8 cellular contexts compared by ENCODE assay signal in genomic region chr10:17617031-17617911, GRCh38. TPM values are rescaled to one million over a fixed set of nuclear protein-coding genes. Genes with fewer than 3 reads are reported as not detected.
DNase-seq lines count a peak whose midpoint lies in the region; ATAC-seq, FAIRE-seq and TF ChIP-seq lines count a peak whose summit lies in the region.

A gene with protein sequence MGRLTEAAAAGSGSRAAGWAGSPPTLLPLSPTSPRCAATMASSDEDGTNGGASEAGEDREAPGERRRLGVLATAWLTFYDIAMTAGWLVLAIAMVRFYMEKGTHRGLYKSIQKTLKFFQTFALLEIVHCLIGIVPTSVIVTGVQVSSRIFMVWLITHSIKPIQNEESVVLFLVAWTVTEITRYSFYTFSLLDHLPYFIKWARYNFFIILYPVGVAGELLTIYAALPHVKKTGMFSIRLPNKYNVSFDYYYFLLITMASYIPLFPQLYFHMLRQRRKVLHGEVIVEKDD (minus strand): TSS chr10:17617374. CDS start chr10:17617339, 35 bp downstream.

- TF ChIP-seq POLR2A in H1 (IDR thresholded peaks at IDR 0.05; ENCODE audit: control extremely low read depth in 1 of 2, low read depth in 2 of 2, low read length in 2 of 2): peak in 1 of 2 experiments; percentile 67; a peak in 2 of 3 replicates

- H3K4me2 ChIP-seq in H1 (ENCODE audit: insufficient read depth in 1 of 2, low read depth in 2 of 2, low read length in 2 of 2) (peak within 1 kb of the TSS; percentile 73 to 95), mesenchymal stem cell (ENCODE audit: low read length, poor library complexity, severe bottlenecking) (peak within 1 kb of the TSS; percentile 83)

- H3K79me1 ChIP-seq in H1 (ENCODE audit: low read depth, low read length): no peaks in the 10 kb centered on the region
- peaks cover 11% of the 10 kb centered on the region for H3K79me1 ChIP-seq in mesenchymal stem cell (replicated peaks; ENCODE audit: low read length, poor library complexity, severe bottlenecking)

- peaks cover 6% of the 10 kb centered on the region for H3K23me2 ChIP-seq in H1 (ENCODE audit: low read depth, low read length)

- H3K27ac ChIP-seq in AG04450 (ENCODE audit: low read depth, low read length) (peak within 1 kb of the TSS; percentile 31), H1 (ENCODE audit: low read depth, low read length) (peak within 1 kb of the TSS; percentile 70; the same call in 1 of the 2 replicates), mesenchymal stem cell (ENCODE audit: low read length, poor library complexity, severe bottlenecking) (peak within 1 kb of the TSS; percentile 79)

- CTCF ChIA-PET in AG04450 (lab: Charles Lee): interaction anchor here (0.6 to 2.1 kb wide), 10 partner anchors 9 to 621 kb away, joined by 3 to 13 read pairs (median 3); no protein-coding TSS in a partner anchor
- CTCF ChIA-PET in H1 (lab: Charles Lee; ENCODE audit: partially characterized antibody): interaction anchor here (0.6 to 1.7 kb wide), 12 partner anchors 9 to 513 kb away, joined by 3 to 7 read pairs (median 3); no protein-coding TSS in a partner anchor

- ATAC-seq in GM18861 (IDR thresholded peaks at IDR 0.05; ENCODE audit: unreplicated experiment) (peak; percentile 47), HG03060 (IDR thresholded peaks at IDR 0.05; ENCODE audit: low read depth, unreplicated experiment) (peak; percentile 51)

- H3K4me1 ChIP-seq in H1 (replicated peaks in 1 of 4; ENCODE audit: control insufficient read depth in 3 of 4, insufficient read depth in 4 of 4, low read length in 3 of 4): no peaks in the 10 kb centered on the region
- peaks cover 4% of the 10 kb centered on the region for H3K4me1 ChIP-seq in mesenchymal stem cell (ENCODE audit: control insufficient read depth, insufficient read depth, low read depth, low read length)

- H2AFZ ChIP-seq in H1 (ENCODE audit: low read length) (peak within 1 kb of the TSS; percentile 97), mesenchymal stem cell (ENCODE audit: low read depth, low read length) (peak within 1 kb of the TSS; percentile 93)

- H4K8ac ChIP-seq in H1 (ENCODE audit: extremely low read depth, insufficient read depth, low read length) (peak within 1 kb of the TSS; percentile 96), mesenchymal stem cell (ENCODE audit: low read length) (peak within 1 kb of the TSS; percentile 87)

- H3K4ac ChIP-seq in H1 (replicated peaks; ENCODE audit: insufficient read length, low read depth, low read length): peak within 1 kb of the TSS; percentile 98
- H3K4ac ChIP-seq in mesenchymal stem cell (ENCODE audit: low read depth in 1 of 2, low read length in 2 of 2): peak within 1 kb of the TSS; percentile 41 to 46

- H2BK120ac ChIP-seq in H1 (replicated peaks; ENCODE audit: low read depth, low read length): peak within 1 kb of the TSS; percentile 28
- peak within 1 kb of the TSS; percentile 73 for H2BK120ac ChIP-seq in mesenchymal stem cell (ENCODE audit: low read depth, low read length)

- no peak within 1 kb of the TSS for H3K23ac ChIP-seq in H1 (ENCODE audit: insufficient read length)
- peak within 1 kb of the TSS in 1 of 2 experiments; percentile 10 for H3K23ac ChIP-seq in mesenchymal stem cell (ENCODE audit: low read length in 2 of 2)

- FAIRE-seq in H1 (lab: Jason Lieb, UNC): no peak

- H3K36me3 ChIP-seq in H1 (ENCODE audit: control insufficient read depth in 2 of 4, insufficient read depth in 4 of 4, low read length in 3 of 4) (peaks cover 0 to 3% (median 0%) of the 10 kb centered on the region in 4 experiments; a peak in 1 of 8 replicates), mesenchymal stem cell (ENCODE audit: control insufficient read depth in 1 of 2, insufficient read depth in 2 of 2, low read depth in 1 of 2, low read length in 2 of 2) (no peaks in the 10 kb centered on the region)

- no peak for TF ChIP-seq EP300 in H1 (IDR thresholded peaks at IDR 0.05; ENCODE audit: borderline replicate concordance in 1 of 2, low read depth in 2 of 2, low read length in 2 of 2)

- H3K14ac ChIP-seq in H1 (ENCODE audit: insufficient read length) (no peak within 1 kb of the TSS), mesenchymal stem cell (ENCODE audit: low read length in 2 of 2) (peak within 1 kb of the TSS in 1 of 2 experiments; percentile 76)

- H2BK20ac ChIP-seq in H1 (ENCODE audit: low read length): no peak within 1 kb of the TSS

- H3K4me3 ChIP-seq in AG04450 (ENCODE audit: low read depth, low read length) (peak within 1 kb of the TSS; percentile 79), H1 (ENCODE audit: extremely low read depth in 1 of 4, insufficient read depth in 2 of 4, low read depth in 3 of 4, low read length in 4 of 4) (peak within 1 kb of the TSS; percentile 63 to 89 (median 76)), mesenchymal stem cell (ENCODE audit: insufficient read depth in 1 of 2, low read depth in 1 of 2, low read length in 2 of 2) (peak within 1 kb of the TSS; percentile 81 to 92)

- POLR2A ChIA-PET in AG04450 (lab: Yijun Ruan, JAX) (interaction anchor here (0.9 to 2.3 kb wide), 3 partner anchors 26 to 56 kb away, joined by 3 to 30 read pairs (median 7); partner anchors contain the start of gene STAM), H1 (lab: Charles Lee; ENCODE audit: partially characterized antibody) (interaction anchor here (0.6 to 3.6 kb wide), 20 partner anchors 9 to 804 kb away, joined by 3 to 25 read pairs (median 3); partner anchors contain the start of gene STAM)

- peak; percentile 8 for DNase-seq in AG04450 (ENCODE audit: low read depth, low spot score)
- DNase-seq in NCI-H526 (lab: John Stamatoyannopoulos, UW): peak; percentile 32 to 83
- peak; percentile 8 to 13 for DNase-seq in activated CD8-positive, alpha-beta memory T cell treated with anti-CD3 and anti-CD28 coated beads for 1 hour (ENCODE audit: extremely low read depth in 1 of 2, low read depth in 1 of 2)
- peak; percentile 50 to 84 for DNase-seq in H1 (ENCODE audit: low read depth in 1 of 2, low spot score in 2 of 2)
- peak; percentile 79 for DNase-seq in mesenchymal stem cell
- DNase-seq in stimulated activated CD8-positive, alpha-beta memory T cell treated with anti-CD3 and anti-CD28 coated beads, Interleukin-15, amount 100 ng/mL, for 24 hours (ENCODE audit: low read depth): peak; percentile 19

- H2BK12ac ChIP-seq in H1 (ENCODE audit: low read depth, low read length) (peak within 1 kb of the TSS; percentile 90; the same call in 1 of the 2 replicates), mesenchymal stem cell (ENCODE audit: low read length in 2 of 2) (peak within 1 kb of the TSS in 1 of 2 experiments; percentile 54)

- H3K9ac ChIP-seq in H1 (replicated peaks in 1 of 4; ENCODE audit: extremely low read depth in 1 of 4, low read depth in 3 of 4, low read length in 3 of 4) (peak within 1 kb of the TSS; percentile 71 to 83 (median 74)), mesenchymal stem cell (ENCODE audit: low read length) (peak within 1 kb of the TSS; percentile 86)

- peak in 1 of 2 experiments; percentile 17; a peak in 1 of 4 replicates for TF ChIP-seq RAD21 in H1 (IDR thresholded peaks at IDR 0.05 in 1 of 2, conservative IDR thresholded peaks at IDR 0.05 in 1 of 2; ENCODE audit: low read depth in 2 of 2, low read length in 2 of 2)

- H3K56ac ChIP-seq in H1 (replicated peaks; ENCODE audit: insufficient read length, low read depth, low read length): peak within 1 kb of the TSS; percentile 96

- TF ChIP-seq CTCF in AG04450 (IDR thresholded peaks at IDR 0.05; ENCODE audit: low read depth, low read length): peak; percentile 37; the same call in 1 of the 2 replicates
- peak in 1 of 3 experiments; percentile 1; a peak in 1 of 4 replicates for TF ChIP-seq CTCF in H1 (IDR thresholded peaks at IDR 0.05; ENCODE audit: control extremely low read depth in 1 of 3, insufficient read depth in 1 of 3, low read depth in 1 of 3, low read length in 3 of 3)

- H3K27me3 ChIP-seq in AG04450 (ENCODE audit: control insufficient read depth, insufficient read depth, low read length) (no peaks in the 10 kb centered on the region), H1 (replicated peaks in 1 of 4; ENCODE audit: control insufficient read depth in 3 of 4, extremely low read depth in 1 of 4, insufficient read depth in 3 of 4, low read length in 3 of 4) (no peaks in the 10 kb centered on the region), mesenchymal stem cell (ENCODE audit: control insufficient read depth in 1 of 2, insufficient read depth in 1 of 2, low read length in 2 of 2) (no peaks in the 10 kb centered on the region)

- H2BK5ac ChIP-seq in H1 (ENCODE audit: low read depth, low read length) (peak within 1 kb of the TSS; percentile 92; the same call in 1 of the 2 replicates), mesenchymal stem cell (ENCODE audit: low read depth, low read length, poor library complexity, severe bottlenecking) (peak within 1 kb of the TSS; percentile 97)

- H2BK15ac ChIP-seq in H1 (ENCODE audit: low read length): peak within 1 kb of the TSS; percentile 95; the same call in 1 of the 2 replicates
- peak within 1 kb of the TSS; percentile 89 for H2BK15ac ChIP-seq in mesenchymal stem cell (ENCODE audit: low read depth, poor library complexity, severe bottlenecking)

- H3K79me2 ChIP-seq in H1 (ENCODE audit: control insufficient read depth in 1 of 2, insufficient read depth in 2 of 2, low read length in 2 of 2): peaks cover 0 to 3% of the 10 kb centered on the region in 2 experiments; a peak in 1 of 4 replicates

- H3K18ac ChIP-seq in H1 (ENCODE audit: extremely low read depth, low read length) (peak within 1 kb of the TSS; percentile 93), mesenchymal stem cell (ENCODE audit: low read depth in 1 of 2, low read length in 2 of 2) (peak within 1 kb of the TSS; percentile 92 to 94)

- 2% methylated on average over 21 of the region's 92 CpGs; no CpG with 5 or more reads in 1 of the 2 experiments for WGBS in H1 (ENCODE audit: extremely low coverage in 1 of 2, insufficient coverage in 1 of 2, insufficient read length in 1 of 2, insufficient replicate concordance in 2 of 2, low coverage in 1 of 2, low lambda C conversion rate in 2 of 2, missing lambda C conversion rate in 1 of 2), 2 experiments
- WGBS in mesenchymal stem cell: under 1% methylated on average over 81 of the region's 92 CpGs

- H2AK5ac ChIP-seq in H1 (ENCODE audit: low read depth, low read length) (no peak within 1 kb of the TSS), mesenchymal stem cell (ENCODE audit: low read length, severe bottlenecking) (peak within 1 kb of the TSS; percentile 10)

- H3K9me3 ChIP-seq in AG04450 (ENCODE audit: control insufficient read depth, insufficient read depth, low read length) (no peaks in the 10 kb centered on the region; the same call in 1 of the 2 replicates), H1 (ENCODE audit: insufficient read depth in 2 of 2, low read depth in 1 of 2, low read length in 1 of 2) (peaks cover 0 to 3% of the 10 kb centered on the region in 2 experiments; a peak in 1 of 4 replicates), mesenchymal stem cell (ENCODE audit: control insufficient read depth, low read length) (no peaks in the 10 kb centered on the region)

- H4K20me1 ChIP-seq in H1 (replicated peaks in 1 of 2; ENCODE audit: control insufficient read depth in 1 of 2, insufficient read depth in 2 of 2, low read length in 2 of 2): no peaks in the 10 kb centered on the region

- H4K5ac ChIP-seq in H1 (ENCODE audit: insufficient read length, low read depth, low read length): peak within 1 kb of the TSS; percentile 83

- H4K91ac ChIP-seq in H1 (replicated peaks; ENCODE audit: insufficient read length, low read length) (peak within 1 kb of the TSS; percentile 99), mesenchymal stem cell (ENCODE audit: low read length) (peak within 1 kb of the TSS; percentile 89)

RNA-seq across cellular contexts. Expression of the gene that starts here (rescaled TPM):
- polyA plus RNA-seq in AG04450 (2011; rRNA removed) (42.0 and 53.7 TPM in 2 replicates), H1 (2011; rRNA removed) (12.5 and 18.7 TPM in 2 replicates)
- 10.4 and 17.4 TPM in 2 replicates for polyA minus RNA-seq in AG04450 (2011; rRNA and poly(A)+ RNA removed)
- total RNA-seq in H1 (2021; fragmentation: NEBNext Ultra II Directional; extraction: Animal tissue kit (Norgen Biotek cat#: 25700)): 30.8 and 32.6 TPM in 2 replicates
- 16.5 TPM for polyA plus RNA-seq in H1 (2011; cell fraction: cytosol; rRNA removed)
- 10.7 TPM for polyA plus RNA-seq in H1 (2011; cell fraction: nucleus; rRNA removed)
- 13.9 to 30.1 TPM (median 14.6 TPM) in 4 replicates for polyA plus RNA-seq in H1 (2012, experiment 1 of 2)
- 20.2 TPM for polyA plus RNA-seq in H1 (2012, experiment 2 of 2)
- polyA plus RNA-seq in H1 (2013, experiment 1 of 2): 38.2 TPM
- polyA plus RNA-seq in H1 (2013, experiment 2 of 2): 47.4 TPM
- polyA minus RNA-seq in H1 (2011; rRNA and poly(A)+ RNA removed): 10.9 and 13.5 TPM in 2 replicates
- polyA minus RNA-seq in H1 (2011; cell fraction: cytosol; rRNA and poly(A)+ RNA removed): 9.8 TPM
- 15.1 TPM for polyA minus RNA-seq in H1 (2011; cell fraction: nucleus; rRNA and poly(A)+ RNA removed)
- 42.1 TPM for polyA plus RNA-seq in mesenchymal stem cell (2013, experiment 1 of 2)
- polyA plus RNA-seq in mesenchymal stem cell (2013, experiment 2 of 2): 45.0 TPM

Comparison
In these comparisons a context has a peak if more than half of its experiments do, and no peak if none do; other contexts are left out.
1. Peak in every context shown above with its lines: DNase-seq, ATAC-seq, H3K4me3 ChIP-seq and H3K27ac ChIP-seq.
2. DNase-seq: peak in every context shown above with its lines; median percentile 79 in mesenchymal stem cell; 67 in H1; 58 in NCI-H526; 19 in stimulated activated CD8-positive, alpha-beta memory T cell treated with anti-CD3 and anti-CD28 coated beads, Interleukin-15, amount 100 ng/mL, for 24 hours; 10 in activated CD8-positive, alpha-beta memory T cell treated with anti-CD3 and anti-CD28 coated beads for 1 hour; 8 in AG04450.